1 cellular context compared by ENCODE assay signal in the genomic region with DNA sequence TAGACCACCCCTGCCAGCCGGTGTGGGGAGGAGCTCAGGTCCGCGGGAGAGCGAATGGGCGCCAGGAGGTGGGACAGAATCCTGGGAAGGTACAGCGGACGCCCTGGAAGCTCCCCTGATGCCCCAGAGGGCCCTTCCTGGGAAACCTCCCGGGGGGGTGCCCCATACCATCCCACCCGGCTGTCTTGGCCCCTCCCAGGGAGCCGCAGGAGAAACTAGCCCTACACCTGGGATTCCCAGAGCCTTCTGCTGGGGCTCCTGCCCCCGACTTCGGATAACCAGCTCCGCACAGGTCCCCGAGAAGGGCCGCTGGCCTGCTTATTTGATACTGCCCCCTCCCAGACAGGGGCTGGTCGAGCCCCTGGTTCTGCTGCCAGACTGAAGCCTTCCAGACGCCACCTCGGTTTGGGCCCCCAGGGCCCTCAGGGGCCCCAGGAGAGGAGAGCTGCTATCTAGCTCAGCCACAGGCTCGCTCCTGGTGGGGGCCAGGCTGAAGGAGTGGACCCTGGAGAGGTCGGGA.
TF ChIP-seq lines count a peak whose summit lies in the region.

No MANE protein-coding gene starts in this region.

TF ChIP-seq in HepG2, 621 proteins besides CTCF, POLR2A, EP300 and RAD21 (continues in another document):
- TF ChIP-seq ZFP90 (CRISPR knock-in tag; IDR thresholded peaks at IDR 0.05; ENCODE audit: borderline replicate concordance) (no peak), ZFAT (CRISPR knock-in tag; conservative IDR thresholded peaks at IDR 0.05) (no peak), STAT6 (CRISPR knock-in tag; IDR thresholded peaks at IDR 0.05; ENCODE audit: borderline replicate concordance) (no peak), HOXA3 (CRISPR knock-in tag; IDR thresholded peaks at IDR 0.05) (no peak), ZBTB33 (CRISPR knock-in tag; IDR thresholded peaks at IDR 0.05) (0 out of 2 replicates have a peak, but pooled peaks have one; percentile 24), POLR2G (IDR thresholded peaks at IDR 0.05; ENCODE audit: low read depth, low read length) (0 out of 2 replicates have a peak, but pooled peaks have one; percentile 24), FIP1L1 (IDR thresholded peaks at IDR 0.05; ENCODE audit: borderline replicate concordance, insufficient read depth, low read depth, low read length) (no peak), PCBP2 (optimal IDR thresholded peaks at IDR 0.05; ENCODE audit: low read depth, low read length, poor library complexity, severe bottlenecking) (no peak), JUN (CRISPR knock-in tag; IDR thresholded peaks at IDR 0.05) (no peak), AKAP8 (CRISPR knock-in tag; IDR thresholded peaks at IDR 0.05) (0 out of 2 replicates have a peak, but pooled peaks have one; percentile 9), ZSCAN25 (CRISPR knock-in tag; IDR thresholded peaks at IDR 0.05) (no peak), ZMYM3 (CRISPR knock-in tag; IDR thresholded peaks at IDR 0.05) (no peak), SP1 (IDR thresholded peaks at IDR 0.05) (no peak), SP1 (CRISPR knock-in tag; IDR thresholded peaks at IDR 0.05) (no peak), CHD2 (IDR thresholded peaks at IDR 0.05; ENCODE audit: low read depth, low read length) (no peak), PRDM10 (CRISPR knock-in tag; IDR thresholded peaks at IDR 0.05; ENCODE audit: low read depth) (no peak), PAWR (CRISPR knock-in tag; IDR thresholded peaks at IDR 0.05; ENCODE audit: borderline replicate concordance) (no peak), ZNF343 (CRISPR knock-in tag; IDR thresholded peaks at IDR 0.05) (no peak), RBM22 (optimal IDR thresholded peaks at IDR 0.05; ENCODE audit: low read length) (no peak), HNF4A (CRISPR knock-in tag; IDR thresholded peaks at IDR 0.05) (no peak), SSRP1 (CRISPR knock-in tag; IDR thresholded peaks at IDR 0.05) (no peak), PTBP1 (IDR thresholded peaks at IDR 0.05; ENCODE audit: low read depth, low read length, poor library complexity, severe bottlenecking) (peak; percentile 47), ZFP36L2 (CRISPR knock-in tag; IDR thresholded peaks at IDR 0.05) (no peak), ZNF616 (CRISPR knock-in tag; IDR thresholded peaks at IDR 0.05; ENCODE audit: low read depth) (no peak), KLF16 (CRISPR knock-in tag; IDR thresholded peaks at IDR 0.05) (no peak), ZNF569 (CRISPR knock-in tag; IDR thresholded peaks at IDR 0.05; ENCODE audit: borderline replicate concordance) (no peak), IKZF1 (IDR thresholded peaks at IDR 0.05) (no peak), KLF13 (CRISPR knock-in tag; IDR thresholded peaks at IDR 0.05) (no peak), NFKBIZ (CRISPR knock-in tag; IDR thresholded peaks at IDR 0.05) (no peak), SNAI1 (CRISPR knock-in tag; IDR thresholded peaks at IDR 0.05; ENCODE audit: borderline replicate concordance) (no peak), ZNF256 (CRISPR knock-in tag; conservative IDR thresholded peaks at IDR 0.05) (no peak)
- TF ChIP-seq, protein P1, sequence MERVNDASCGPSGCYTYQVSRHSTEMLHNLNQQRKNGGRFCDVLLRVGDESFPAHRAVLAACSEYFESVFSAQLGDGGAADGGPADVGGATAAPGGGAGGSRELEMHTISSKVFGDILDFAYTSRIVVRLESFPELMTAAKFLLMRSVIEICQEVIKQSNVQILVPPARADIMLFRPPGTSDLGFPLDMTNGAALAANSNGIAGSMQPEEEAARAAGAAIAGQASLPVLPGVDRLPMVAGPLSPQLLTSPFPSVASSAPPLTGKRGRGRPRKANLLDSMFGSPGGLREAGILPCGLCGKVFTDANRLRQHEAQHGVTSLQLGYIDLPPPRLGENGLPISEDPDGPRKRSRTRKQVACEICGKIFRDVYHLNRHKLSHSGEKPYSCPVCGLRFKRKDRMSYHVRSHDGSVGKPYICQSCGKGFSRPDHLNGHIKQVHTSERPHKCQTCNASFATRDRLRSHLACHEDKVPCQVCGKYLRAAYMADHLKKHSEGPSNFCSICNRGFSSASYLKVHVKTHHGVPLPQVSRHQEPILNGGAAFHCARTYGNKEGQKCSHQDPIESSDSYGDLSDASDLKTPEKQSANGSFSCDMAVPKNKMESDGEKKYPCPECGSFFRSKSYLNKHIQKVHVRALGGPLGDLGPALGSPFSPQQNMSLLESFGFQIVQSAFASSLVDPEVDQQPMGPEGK (CRISPR knock-in tag; IDR thresholded peaks at IDR 0.05), result 0 out of 2 replicates have a peak, but pooled peaks have one; percentile 7
- TF ChIP-seq, protein P2, sequence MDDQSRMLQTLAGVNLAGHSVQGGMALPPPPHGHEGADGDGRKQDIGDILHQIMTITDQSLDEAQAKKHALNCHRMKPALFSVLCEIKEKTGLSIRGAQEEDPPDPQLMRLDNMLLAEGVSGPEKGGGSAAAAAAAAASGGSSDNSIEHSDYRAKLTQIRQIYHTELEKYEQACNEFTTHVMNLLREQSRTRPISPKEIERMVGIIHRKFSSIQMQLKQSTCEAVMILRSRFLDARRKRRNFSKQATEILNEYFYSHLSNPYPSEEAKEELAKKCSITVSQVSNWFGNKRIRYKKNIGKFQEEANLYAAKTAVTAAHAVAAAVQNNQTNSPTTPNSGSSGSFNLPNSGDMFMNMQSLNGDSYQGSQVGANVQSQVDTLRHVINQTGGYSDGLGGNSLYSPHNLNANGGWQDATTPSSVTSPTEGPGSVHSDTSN (CRISPR knock-in tag; IDR thresholded peaks at IDR 0.05; ENCODE audit: borderline replicate concordance), result no peak
- TF ChIP-seq, protein P3, sequence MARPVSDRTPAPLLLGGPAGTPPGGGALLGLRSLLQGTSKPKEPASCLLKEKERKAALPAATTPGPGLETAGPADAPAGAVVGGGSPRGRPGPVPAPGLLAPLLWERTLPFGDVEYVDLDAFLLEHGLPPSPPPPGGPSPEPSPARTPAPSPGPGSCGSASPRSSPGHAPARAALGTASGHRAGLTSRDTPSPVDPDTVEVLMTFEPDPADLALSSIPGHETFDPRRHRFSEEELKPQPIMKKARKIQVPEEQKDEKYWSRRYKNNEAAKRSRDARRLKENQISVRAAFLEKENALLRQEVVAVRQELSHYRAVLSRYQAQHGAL (CRISPR knock-in tag; IDR thresholded peaks at IDR 0.05; ENCODE audit: not compliant biosample characterization), result no peak
- TF ChIP-seq, protein P4, sequence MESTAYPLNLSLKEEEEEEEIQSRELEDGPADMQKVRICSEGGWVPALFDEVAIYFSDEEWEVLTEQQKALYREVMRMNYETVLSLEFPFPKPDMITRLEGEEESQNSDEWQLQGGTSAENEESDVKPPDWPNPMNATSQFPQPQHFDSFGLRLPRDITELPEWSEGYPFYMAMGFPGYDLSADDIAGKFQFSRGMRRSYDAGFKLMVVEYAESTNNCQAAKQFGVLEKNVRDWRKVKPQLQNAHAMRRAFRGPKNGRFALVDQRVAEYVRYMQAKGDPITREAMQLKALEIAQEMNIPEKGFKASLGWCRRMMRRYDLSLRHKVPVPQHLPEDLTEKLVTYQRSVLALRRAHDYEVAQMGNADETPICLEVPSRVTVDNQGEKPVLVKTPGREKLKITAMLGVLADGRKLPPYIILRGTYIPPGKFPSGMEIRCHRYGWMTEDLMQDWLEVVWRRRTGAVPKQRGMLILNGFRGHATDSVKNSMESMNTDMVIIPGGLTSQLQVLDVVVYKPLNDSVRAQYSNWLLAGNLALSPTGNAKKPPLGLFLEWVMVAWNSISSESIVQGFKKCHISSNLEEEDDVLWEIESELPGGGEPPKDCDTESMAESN (CRISPR knock-in tag; conservative IDR thresholded peaks at IDR 0.05), result 0 out of 2 replicates have a peak, but pooled peaks have one; percentile 28
- TF ChIP-seq, protein P5, sequence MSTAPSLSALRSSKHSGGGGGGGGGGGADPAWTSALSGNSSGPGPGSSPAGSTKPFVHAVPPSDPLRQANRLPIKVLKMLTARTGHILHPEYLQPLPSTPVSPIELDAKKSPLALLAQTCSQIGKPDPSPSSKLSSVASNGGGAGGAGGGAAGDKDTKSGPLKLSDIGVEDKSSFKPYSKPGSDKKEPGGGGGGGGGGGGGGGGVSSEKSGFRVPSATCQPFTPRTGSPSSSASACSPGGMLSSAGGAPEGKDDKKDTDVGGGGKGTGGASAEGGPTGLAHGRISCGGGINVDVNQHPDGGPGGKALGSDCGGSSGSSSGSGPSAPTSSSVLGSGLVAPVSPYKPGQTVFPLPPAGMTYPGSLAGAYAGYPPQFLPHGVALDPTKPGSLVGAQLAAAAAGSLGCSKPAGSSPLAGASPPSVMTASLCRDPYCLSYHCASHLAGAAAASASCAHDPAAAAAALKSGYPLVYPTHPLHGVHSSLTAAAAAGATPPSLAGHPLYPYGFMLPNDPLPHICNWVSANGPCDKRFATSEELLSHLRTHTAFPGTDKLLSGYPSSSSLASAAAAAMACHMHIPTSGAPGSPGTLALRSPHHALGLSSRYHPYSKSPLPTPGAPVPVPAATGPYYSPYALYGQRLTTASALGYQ (CRISPR knock-in tag; IDR thresholded peaks at IDR 0.05), result no peak
- TF ChIP-seq, protein P6, sequence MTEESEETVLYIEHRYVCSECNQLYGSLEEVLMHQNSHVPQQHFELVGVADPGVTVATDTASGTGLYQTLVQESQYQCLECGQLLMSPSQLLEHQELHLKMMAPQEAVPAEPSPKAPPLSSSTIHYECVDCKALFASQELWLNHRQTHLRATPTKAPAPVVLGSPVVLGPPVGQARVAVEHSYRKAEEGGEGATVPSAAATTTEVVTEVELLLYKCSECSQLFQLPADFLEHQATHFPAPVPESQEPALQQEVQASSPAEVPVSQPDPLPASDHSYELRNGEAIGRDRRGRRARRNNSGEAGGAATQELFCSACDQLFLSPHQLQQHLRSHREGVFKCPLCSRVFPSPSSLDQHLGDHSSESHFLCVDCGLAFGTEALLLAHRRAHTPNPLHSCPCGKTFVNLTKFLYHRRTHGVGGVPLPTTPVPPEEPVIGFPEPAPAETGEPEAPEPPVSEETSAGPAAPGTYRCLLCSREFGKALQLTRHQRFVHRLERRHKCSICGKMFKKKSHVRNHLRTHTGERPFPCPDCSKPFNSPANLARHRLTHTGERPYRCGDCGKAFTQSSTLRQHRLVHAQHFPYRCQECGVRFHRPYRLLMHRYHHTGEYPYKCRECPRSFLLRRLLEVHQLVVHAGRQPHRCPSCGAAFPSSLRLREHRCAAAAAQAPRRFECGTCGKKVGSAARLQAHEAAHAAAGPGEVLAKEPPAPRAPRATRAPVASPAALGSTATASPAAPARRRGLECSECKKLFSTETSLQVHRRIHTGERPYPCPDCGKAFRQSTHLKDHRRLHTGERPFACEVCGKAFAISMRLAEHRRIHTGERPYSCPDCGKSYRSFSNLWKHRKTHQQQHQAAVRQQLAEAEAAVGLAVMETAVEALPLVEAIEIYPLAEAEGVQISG (CRISPR knock-in tag; IDR thresholded peaks at IDR 0.05), result peak; percentile 12; the same call in 1 of the 2 replicates
